ENCODE assay signal across 8 cellular contexts in genomic region chr5:115542651-115543364, GRCh38. TPM values are rescaled to one million over a fixed set of nuclear protein-coding genes. Genes with fewer than 3 reads are reported as not detected.
A peak's percentile ranks its signal among the peaks of the same experiment; 100 is the strongest.
DNase-seq lines count a peak whose midpoint lies in the region; ATAC-seq and TF ChIP-seq lines count a peak whose summit lies in the region.

No MANE protein-coding gene starts in this region.

- peaks cover 16% of the 10 kb centered on the region for H3K9me3 ChIP-seq in DND-41 (ENCODE audit: insufficient read depth, low read length, severe bottlenecking)
- H3K9me3 ChIP-seq in NT2/D1 (ENCODE audit: insufficient read depth, low read length) = peaks cover 9% of the 10 kb centered on the region
- peaks cover 11% of the 10 kb centered on the region for H3K9me3 ChIP-seq in endodermal cell (ENCODE audit: control insufficient read depth, low read length)

- H3K27me3 Mint-ChIP-seq in endodermal cell (ENCODE audit: insufficient read depth) = no peaks in the 10 kb centered on the region
- H3K27me3 Mint-ChIP-seq in osteocyte (ENCODE audit: unreplicated experiment) = no peaks in the 10 kb centered on the region

- peak overlapping the region; percentile 86 for H3K27ac ChIP-seq in DND-41 (ENCODE audit: low read length)
- H3K27ac ChIP-seq in endodermal cell (ENCODE audit: low read depth, low read length) = no peak overlapping the region

- H4K20me1 ChIP-seq in DND-41 (ENCODE audit: insufficient read depth, low read length) = peaks cover 56% of the 10 kb centered on the region

- peaks cover 68% of the 10 kb centered on the region for H3K79me2 ChIP-seq in DND-41 (ENCODE audit: insufficient read depth, low read length)

- H3K27me3 ChIP-seq in DND-41 (ENCODE audit: insufficient read depth, low read length, poor library complexity) (no peaks in the 10 kb centered on the region), NT2/D1 (ENCODE audit: insufficient read depth, insufficient read length) (no peaks in the 10 kb centered on the region), endodermal cell (ENCODE audit: control insufficient read depth, insufficient read depth, low read length, poor library complexity, severe bottlenecking) (no peaks in the 10 kb centered on the region)

- H2AFZ ChIP-seq in DND-41 (ENCODE audit: low read depth, low read length) = no peak overlapping the region

- H3K4me1 ChIP-seq in DND-41 (ENCODE audit: insufficient read depth, low read length) (peaks cover 63% of the 10 kb centered on the region), NT2/D1 (ENCODE audit: insufficient read depth, insufficient read length) (no peaks in the 10 kb centered on the region), endodermal cell (ENCODE audit: control insufficient read depth, insufficient read depth, low read length) (no peaks in the 10 kb centered on the region)

- peaks cover 57% of the 10 kb centered on the region for H3K36me3 ChIP-seq in DND-41 (ENCODE audit: insufficient read depth, low read length)
- H3K36me3 ChIP-seq in NT2/D1 (ENCODE audit: insufficient read depth, insufficient read length, low read length) = peaks cover 48% of the 10 kb centered on the region
- H3K36me3 ChIP-seq in endodermal cell (ENCODE audit: control insufficient read depth, insufficient read depth, low read length) = peaks cover 33% of the 10 kb centered on the region

- H3K4me3 Mint-ChIP-seq in endodermal cell = peak overlapping the region; percentile 97
- H3K4me3 Mint-ChIP-seq in osteocyte (ENCODE audit: unreplicated experiment) = peak overlapping the region; percentile 95

- ATAC-seq in DND-41 (ENCODE audit: insufficient read depth, low read depth) (no peak), HG02981 (IDR thresholded peaks at IDR 0.05; ENCODE audit: unreplicated experiment) (no peak)

- H3K4me3 ChIP-seq in DND-41 (ENCODE audit: low read depth in 1 of 2, low read length in 2 of 2) (peak overlapping the region; percentile 84 to 87), NT2/D1 (ENCODE audit: insufficient read length, low read depth) (peak overlapping the region; percentile 65), endodermal cell (ENCODE audit: low read length) (peak overlapping the region; percentile 92)

- H3K36me3 Mint-ChIP-seq in endodermal cell (ENCODE audit: low read depth) (peaks cover 27% of the 10 kb centered on the region), osteocyte (ENCODE audit: unreplicated experiment) (peaks cover 30% of the 10 kb centered on the region)

- 61 to 65% methylated on average over 5 to 10 of the region's 10 CpGs for WGBS in endodermal cell (ENCODE audit: insufficient coverage in 1 of 2, insufficient read length in 1 of 2), 2 experiments

- TF ChIP-seq CTCF in DND-41 (IDR thresholded peaks at IDR 0.05; ENCODE audit: borderline replicate concordance, extremely low read depth, low read length, poor library complexity, severe bottlenecking) (no peak), endodermal cell (conservative IDR thresholded peaks at IDR 0.05) (no peak), osteocyte (IDR thresholded peaks at IDR 0.05) (no peak)

- no peak for DNase-seq in DND-41
- DNase-seq in NT2/D1 (ENCODE audit: low read depth, low spot score) = no peak
- no peak for DNase-seq in endodermal cell
- DNase-seq in osteocyte (ENCODE audit: extremely low spot score, unreplicated experiment) = no peak
- DNase-seq in NCI-H146 (lab: John Stamatoyannopoulos, UW) = no peak
- no peak for DNase-seq in NCI-H1105 treated with DMSO at 0.1 percent for 48 hours (lab: John Stamatoyannopoulos, UW)
- DNase-seq in activated CD4-positive, alpha-beta T cell treated with anti-CD3 and anti-CD28 coated beads for 48 hours = no peak

- H3K4me1 Mint-ChIP-seq in endodermal cell (peaks cover 51% of the 10 kb centered on the region), osteocyte (ENCODE audit: unreplicated experiment) (peaks cover 52% of the 10 kb centered on the region)

- peak overlapping the region; percentile 85 for H3K4me2 ChIP-seq in DND-41 (ENCODE audit: insufficient read depth, low read length)

- H3K9me3 Mint-ChIP-seq in endodermal cell = peaks cover 11% of the 10 kb centered on the region
- H3K9me3 Mint-ChIP-seq in osteocyte (ENCODE audit: unreplicated experiment) = no peaks in the 10 kb centered on the region

- H3K27ac Mint-ChIP-seq in endodermal cell (peak overlapping the region; percentile 98), osteocyte (ENCODE audit: unreplicated experiment) (peak overlapping the region; percentile 99)

- H3K9ac ChIP-seq in DND-41 (ENCODE audit: low read depth, low read length) (peak overlapping the region; percentile 96), NT2/D1 (ENCODE audit: insufficient read length, low read depth) (peak overlapping the region; percentile 79), endodermal cell (ENCODE audit: extremely low read depth, low read length, poor library complexity, severe bottlenecking) (peak overlapping the region; percentile 85)

RNA-seq across cellular contexts. Expression of gene FEM1C, which starts 1.8 kb away (rescaled TPM):
- total RNA-seq in endodermal cell (10 to 100 TPM; 12.3 to 14.4 TPM), osteocyte (12.4 and 12.8 TPM in 2 replicates)
- polyA plus RNA-seq in endodermal cell (2013, experiment 1 of 2) = 15.4 TPM
- 15.0 TPM for polyA plus RNA-seq in endodermal cell (2013, experiment 2 of 2)

RNA-seq across cellular contexts. Expression of gene TICAM2, which starts 59.5 kb away (rescaled TPM):
- 1 to 10 TPM in 1 of 2 donors, under 1 TPM in 1; 0.84 to 1.5 TPM for total RNA-seq in endodermal cell
- not detected for polyA plus RNA-seq in endodermal cell (2013, experiment 1 of 2)
- polyA plus RNA-seq in endodermal cell (2013, experiment 2 of 2) = not detected
- total RNA-seq in osteocyte = 1.6 and 2.8 TPM in 2 replicates
